In the genomic region with DNA sequence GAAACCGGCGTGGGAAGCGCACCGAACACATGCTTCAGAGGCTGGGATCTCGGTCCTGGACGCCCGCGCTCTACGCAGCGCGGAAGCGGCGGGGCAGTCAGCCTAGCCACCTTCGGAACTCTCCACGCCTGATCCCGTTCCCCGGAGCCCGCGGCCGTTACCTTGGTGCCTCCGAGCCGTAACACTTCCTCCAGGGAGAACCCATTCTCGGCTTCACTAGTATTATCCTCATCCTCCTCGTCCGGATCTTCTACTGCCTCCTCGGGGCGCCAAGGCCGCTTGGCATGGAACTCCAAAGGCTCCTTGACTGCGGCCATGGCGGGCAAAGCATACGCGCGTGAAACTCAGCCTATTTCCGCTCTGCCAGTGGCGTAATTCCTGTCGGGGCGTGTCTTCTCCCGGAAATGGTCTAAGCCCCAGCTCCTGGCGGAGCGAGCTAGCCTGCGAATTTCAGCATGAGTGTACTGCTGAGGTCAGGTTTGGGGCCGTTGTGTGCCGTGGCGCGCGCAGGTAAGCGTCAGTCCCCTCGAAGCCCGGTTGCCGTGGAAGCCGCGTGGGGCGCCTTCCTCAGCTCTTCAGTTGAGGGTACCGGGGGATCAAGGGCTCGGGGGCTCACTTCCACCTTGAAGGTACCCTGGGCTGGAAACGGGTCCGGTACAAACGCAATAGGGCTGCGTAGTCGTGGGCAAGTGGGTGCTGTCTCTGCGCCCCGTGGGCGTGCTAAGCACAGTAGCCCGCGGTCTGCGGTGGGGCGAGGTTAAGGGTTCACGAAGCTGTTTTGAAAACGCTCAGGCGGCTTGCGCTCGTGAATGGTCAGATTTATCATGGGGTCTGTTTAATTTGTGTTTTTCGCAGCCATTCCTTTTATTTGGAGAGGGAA, we compare ENCODE assay signal across 1 cellular context.
TF ChIP-seq lines count a peak whose summit lies in the region.

A gene with protein sequence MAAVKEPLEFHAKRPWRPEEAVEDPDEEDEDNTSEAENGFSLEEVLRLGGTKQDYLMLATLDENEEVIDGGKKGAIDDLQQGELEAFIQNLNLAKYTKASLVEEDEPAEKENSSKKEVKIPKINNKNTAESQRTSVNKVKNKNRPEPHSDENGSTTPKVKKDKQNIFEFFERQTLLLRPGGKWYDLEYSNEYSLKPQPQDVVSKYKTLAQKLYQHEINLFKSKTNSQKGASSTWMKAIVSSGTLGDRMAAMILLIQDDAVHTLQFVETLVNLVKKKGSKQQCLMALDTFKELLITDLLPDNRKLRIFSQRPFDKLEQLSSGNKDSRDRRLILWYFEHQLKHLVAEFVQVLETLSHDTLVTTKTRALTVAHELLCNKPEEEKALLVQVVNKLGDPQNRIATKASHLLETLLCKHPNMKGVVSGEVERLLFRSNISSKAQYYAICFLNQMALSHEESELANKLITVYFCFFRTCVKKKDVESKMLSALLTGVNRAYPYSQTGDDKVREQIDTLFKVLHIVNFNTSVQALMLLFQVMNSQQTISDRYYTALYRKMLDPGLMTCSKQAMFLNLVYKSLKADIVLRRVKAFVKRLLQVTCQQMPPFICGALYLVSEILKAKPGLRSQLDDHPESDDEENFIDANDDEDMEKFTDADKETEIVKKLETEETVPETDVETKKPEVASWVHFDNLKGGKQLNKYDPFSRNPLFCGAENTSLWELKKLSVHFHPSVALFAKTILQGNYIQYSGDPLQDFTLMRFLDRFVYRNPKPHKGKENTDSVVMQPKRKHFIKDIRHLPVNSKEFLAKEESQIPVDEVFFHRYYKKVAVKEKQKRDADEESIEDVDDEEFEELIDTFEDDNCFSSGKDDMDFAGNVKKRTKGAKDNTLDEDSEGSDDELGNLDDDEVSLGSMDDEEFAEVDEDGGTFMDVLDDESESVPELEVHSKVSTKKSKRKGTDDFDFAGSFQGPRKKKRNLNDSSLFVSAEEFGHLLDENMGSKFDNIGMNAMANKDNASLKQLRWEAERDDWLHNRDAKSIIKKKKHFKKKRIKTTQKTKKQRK (minus strand): TSS at position 346 of the 880 bp plus-strand sequence. CDS start 29 bp downstream, at position 317.
A gene with protein sequence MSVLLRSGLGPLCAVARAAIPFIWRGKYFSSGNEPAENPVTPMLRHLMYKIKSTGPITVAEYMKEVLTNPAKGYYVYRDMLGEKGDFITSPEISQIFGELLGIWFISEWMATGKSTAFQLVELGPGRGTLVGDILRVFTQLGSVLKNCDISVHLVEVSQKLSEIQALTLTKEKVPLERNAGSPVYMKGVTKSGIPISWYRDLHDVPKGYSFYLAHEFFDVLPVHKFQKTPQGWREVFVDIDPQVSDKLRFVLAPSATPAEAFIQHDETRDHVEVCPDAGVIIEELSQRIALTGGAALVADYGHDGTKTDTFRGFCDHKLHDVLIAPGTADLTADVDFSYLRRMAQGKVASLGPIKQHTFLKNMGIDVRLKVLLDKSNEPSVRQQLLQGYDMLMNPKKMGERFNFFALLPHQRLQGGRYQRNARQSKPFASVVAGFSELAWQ (plus strand): TSS at position 408 of the 880 bp plus-strand sequence. CDS start 48 bp downstream, at position 456.

TF ChIP-seq in HEK293, 187 proteins besides CTCF, POLR2A, EP300 and RAD21 (continued from another document and continues in another):
- TF ChIP-seq ZNF555 (tag by site-specific recombination; conservative IDR thresholded peaks at IDR 0.05) (no peak), SP7 (tag by site-specific recombination; IDR thresholded peaks at IDR 0.05) (peak; percentile 65; the same call in 1 of the 2 replicates), ZNF10 (tag by site-specific recombination; IDR thresholded peaks at IDR 0.05) (no peak), ZBTB21 (tag by site-specific recombination; IDR thresholded peaks at IDR 0.05) (peak; percentile 95), ZNF600 (tag by site-specific recombination; IDR thresholded peaks at IDR 0.05) (peak; percentile 57), SP2 (tag by site-specific recombination; IDR thresholded peaks at IDR 0.05) (peak; percentile 69), ZNF837 (tag by site-specific recombination; IDR thresholded peaks at IDR 0.05) (no peak), ZNF16 (tag by site-specific recombination; IDR thresholded peaks at IDR 0.05; ENCODE audit: low read depth) (no peak), ZNF660 (tag by site-specific recombination; IDR thresholded peaks at IDR 0.05) (no peak), ZNF558 (tag by site-specific recombination; IDR thresholded peaks at IDR 0.05) (no peak), OVOL3 (tag by site-specific recombination; IDR thresholded peaks at IDR 0.05) (no peak), ZNF433 (tag by site-specific recombination; IDR thresholded peaks at IDR 0.05; ENCODE audit: low read depth) (no peak), ZNF223 (tag by site-specific recombination; IDR thresholded peaks at IDR 0.05) (no peak), ZXDB (tag by site-specific recombination; IDR thresholded peaks at IDR 0.05) (peak; percentile 71), GLIS2 (tag by site-specific recombination; IDR thresholded peaks at IDR 0.05) (no peak), KLF9 (tag by site-specific recombination; IDR thresholded peaks at IDR 0.05; ENCODE audit: low read depth) (0 out of 2 replicates have a peak, but pooled peaks have one; percentile 39), ZNF350 (tag by site-specific recombination; IDR thresholded peaks at IDR 0.05) (no peak), ZEB2 (tag by site-specific recombination; IDR thresholded peaks at IDR 0.05) (0 out of 2 replicates have a peak, but pooled peaks have one; percentile 27), ZNF335 (tag by site-specific recombination; conservative IDR thresholded peaks at IDR 0.05) (peak; percentile 74), HOXC10 (CRISPR knock-in tag; IDR thresholded peaks at IDR 0.05) (no peak), ZBTB8A (tag by site-specific recombination; IDR thresholded peaks at IDR 0.05) (peak; percentile 56), KLF1 (tag by site-specific recombination; IDR thresholded peaks at IDR 0.05) (no peak), ZFHX2 (tag by site-specific recombination; conservative IDR thresholded peaks at IDR 0.05) (peak; percentile 86), ZNF37A (tag by site-specific recombination; IDR thresholded peaks at IDR 0.05) (no peak), KLF8 (tag by site-specific recombination; IDR thresholded peaks at IDR 0.05) (peak; percentile 10; the same call in 1 of the 2 replicates), KLF10 (tag by site-specific recombination; IDR thresholded peaks at IDR 0.05) (no peak), ZNF623 (tag by site-specific recombination; IDR thresholded peaks at IDR 0.05) (no peak), ZBTB1 (tag by site-specific recombination; IDR thresholded peaks at IDR 0.05) (no peak), ZSCAN30 (tag by site-specific recombination; IDR thresholded peaks at IDR 0.05) (0 out of 2 replicates have a peak, but pooled peaks have one; percentile 35), ZNF501 (tag by site-specific recombination; IDR thresholded peaks at IDR 0.05) (peak; percentile 92), ZBTB17 (tag by site-specific recombination; IDR thresholded peaks at IDR 0.05) (peak; percentile 65), BCL11B (tag by site-specific recombination; IDR thresholded peaks at IDR 0.05; ENCODE audit: low read depth) (no peak), ZNF19 (tag by site-specific recombination; IDR thresholded peaks at IDR 0.05; ENCODE audit: low read depth) (no peak), KLF16 (tag by site-specific recombination; IDR thresholded peaks at IDR 0.05) (0 out of 2 replicates have a peak, but pooled peaks have one; percentile 7), ZNF292 (tag by site-specific recombination; IDR thresholded peaks at IDR 0.05; ENCODE audit: borderline replicate concordance, low read depth) (no peak), ZNF654 (tag by site-specific recombination; IDR thresholded peaks at IDR 0.05; ENCODE audit: low read depth) (no peak), ZNF48 (tag by site-specific recombination; IDR thresholded peaks at IDR 0.05) (no peak), ZBTB48 (tag by site-specific recombination; IDR thresholded peaks at IDR 0.05) (no peak; the same call in 1 of the 2 replicates)
- TF ChIP-seq, protein P1, sequence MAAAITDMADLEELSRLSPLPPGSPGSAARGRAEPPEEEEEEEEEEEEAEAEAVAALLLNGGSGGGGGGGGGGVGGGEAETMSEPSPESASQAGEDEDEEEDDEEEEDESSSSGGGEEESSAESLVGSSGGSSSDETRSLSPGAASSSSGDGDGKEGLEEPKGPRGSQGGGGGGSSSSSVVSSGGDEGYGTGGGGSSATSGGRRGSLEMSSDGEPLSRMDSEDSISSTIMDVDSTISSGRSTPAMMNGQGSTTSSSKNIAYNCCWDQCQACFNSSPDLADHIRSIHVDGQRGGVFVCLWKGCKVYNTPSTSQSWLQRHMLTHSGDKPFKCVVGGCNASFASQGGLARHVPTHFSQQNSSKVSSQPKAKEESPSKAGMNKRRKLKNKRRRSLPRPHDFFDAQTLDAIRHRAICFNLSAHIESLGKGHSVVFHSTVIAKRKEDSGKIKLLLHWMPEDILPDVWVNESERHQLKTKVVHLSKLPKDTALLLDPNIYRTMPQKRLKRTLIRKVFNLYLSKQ (tag by site-specific recombination; IDR thresholded peaks at IDR 0.05; ENCODE audit: borderline replicate concordance), result no peak
- TF ChIP-seq, protein P2, sequence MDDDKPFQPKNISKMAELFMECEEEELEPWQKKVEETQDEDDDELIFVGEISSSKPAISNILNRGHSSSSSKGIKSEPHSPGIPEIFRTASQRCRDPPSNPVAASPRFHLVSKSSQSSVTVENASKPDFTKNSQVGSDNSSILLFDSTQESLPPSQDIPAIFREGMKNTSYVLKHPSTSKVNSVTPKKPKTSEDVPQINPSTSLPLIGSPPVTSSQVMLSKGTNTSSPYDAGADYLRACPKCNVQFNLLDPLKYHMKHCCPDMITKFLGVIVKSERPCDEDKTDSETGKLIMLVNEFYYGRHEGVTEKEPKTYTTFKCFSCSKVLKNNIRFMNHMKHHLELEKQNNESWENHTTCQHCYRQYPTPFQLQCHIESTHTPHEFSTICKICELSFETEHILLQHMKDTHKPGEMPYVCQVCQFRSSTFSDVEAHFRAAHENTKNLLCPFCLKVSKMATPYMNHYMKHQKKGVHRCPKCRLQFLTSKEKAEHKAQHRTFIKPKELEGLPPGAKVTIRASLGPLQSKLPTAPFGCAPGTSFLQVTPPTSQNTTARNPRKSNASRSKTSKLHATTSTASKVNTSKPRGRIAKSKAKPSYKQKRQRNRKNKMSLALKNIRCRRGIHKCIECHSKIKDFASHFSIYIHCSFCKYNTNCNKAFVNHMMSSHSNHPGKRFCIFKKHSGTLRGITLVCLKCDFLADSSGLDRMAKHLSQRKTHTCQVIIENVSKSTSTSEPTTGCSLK (tag by site-specific recombination; IDR thresholded peaks at IDR 0.05), result no peak
- TF ChIP-seq, protein P3, sequence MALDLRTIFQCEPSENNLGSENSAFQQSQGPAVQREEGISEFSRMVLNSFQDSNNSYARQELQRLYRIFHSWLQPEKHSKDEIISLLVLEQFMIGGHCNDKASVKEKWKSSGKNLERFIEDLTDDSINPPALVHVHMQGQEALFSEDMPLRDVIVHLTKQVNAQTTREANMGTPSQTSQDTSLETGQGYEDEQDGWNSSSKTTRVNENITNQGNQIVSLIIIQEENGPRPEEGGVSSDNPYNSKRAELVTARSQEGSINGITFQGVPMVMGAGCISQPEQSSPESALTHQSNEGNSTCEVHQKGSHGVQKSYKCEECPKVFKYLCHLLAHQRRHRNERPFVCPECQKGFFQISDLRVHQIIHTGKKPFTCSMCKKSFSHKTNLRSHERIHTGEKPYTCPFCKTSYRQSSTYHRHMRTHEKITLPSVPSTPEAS (tag by site-specific recombination; IDR thresholded peaks at IDR 0.05), result no peak; the same call in 1 of the 2 replicates
- TF ChIP-seq, protein P4, sequence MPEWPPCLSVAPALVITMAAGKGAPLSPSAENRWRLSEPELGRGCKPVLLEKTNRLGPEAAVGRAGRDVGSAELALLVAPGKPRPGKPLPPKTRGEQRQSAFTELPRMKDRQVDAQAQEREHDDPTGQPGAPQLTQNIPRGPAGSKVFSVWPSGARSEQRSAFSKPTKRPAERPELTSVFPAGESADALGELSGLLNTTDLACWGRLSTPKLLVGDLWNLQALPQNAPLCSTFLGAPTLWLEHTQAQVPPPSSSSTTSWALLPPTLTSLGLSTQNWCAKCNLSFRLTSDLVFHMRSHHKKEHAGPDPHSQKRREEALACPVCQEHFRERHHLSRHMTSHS (tag by site-specific recombination; IDR thresholded peaks at IDR 0.05), result no peak
- TF ChIP-seq, protein P5, sequence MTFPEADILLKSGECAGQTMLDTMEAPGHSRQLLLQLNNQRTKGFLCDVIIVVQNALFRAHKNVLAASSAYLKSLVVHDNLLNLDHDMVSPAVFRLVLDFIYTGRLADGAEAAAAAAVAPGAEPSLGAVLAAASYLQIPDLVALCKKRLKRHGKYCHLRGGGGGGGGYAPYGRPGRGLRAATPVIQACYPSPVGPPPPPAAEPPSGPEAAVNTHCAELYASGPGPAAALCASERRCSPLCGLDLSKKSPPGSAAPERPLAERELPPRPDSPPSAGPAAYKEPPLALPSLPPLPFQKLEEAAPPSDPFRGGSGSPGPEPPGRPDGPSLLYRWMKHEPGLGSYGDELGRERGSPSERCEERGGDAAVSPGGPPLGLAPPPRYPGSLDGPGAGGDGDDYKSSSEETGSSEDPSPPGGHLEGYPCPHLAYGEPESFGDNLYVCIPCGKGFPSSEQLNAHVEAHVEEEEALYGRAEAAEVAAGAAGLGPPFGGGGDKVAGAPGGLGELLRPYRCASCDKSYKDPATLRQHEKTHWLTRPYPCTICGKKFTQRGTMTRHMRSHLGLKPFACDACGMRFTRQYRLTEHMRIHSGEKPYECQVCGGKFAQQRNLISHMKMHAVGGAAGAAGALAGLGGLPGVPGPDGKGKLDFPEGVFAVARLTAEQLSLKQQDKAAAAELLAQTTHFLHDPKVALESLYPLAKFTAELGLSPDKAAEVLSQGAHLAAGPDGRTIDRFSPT (tag by site-specific recombination; IDR thresholded peaks at IDR 0.05), result peak; percentile 52; the same call in 1 of the 2 replicates
- TF ChIP-seq, protein P6, sequence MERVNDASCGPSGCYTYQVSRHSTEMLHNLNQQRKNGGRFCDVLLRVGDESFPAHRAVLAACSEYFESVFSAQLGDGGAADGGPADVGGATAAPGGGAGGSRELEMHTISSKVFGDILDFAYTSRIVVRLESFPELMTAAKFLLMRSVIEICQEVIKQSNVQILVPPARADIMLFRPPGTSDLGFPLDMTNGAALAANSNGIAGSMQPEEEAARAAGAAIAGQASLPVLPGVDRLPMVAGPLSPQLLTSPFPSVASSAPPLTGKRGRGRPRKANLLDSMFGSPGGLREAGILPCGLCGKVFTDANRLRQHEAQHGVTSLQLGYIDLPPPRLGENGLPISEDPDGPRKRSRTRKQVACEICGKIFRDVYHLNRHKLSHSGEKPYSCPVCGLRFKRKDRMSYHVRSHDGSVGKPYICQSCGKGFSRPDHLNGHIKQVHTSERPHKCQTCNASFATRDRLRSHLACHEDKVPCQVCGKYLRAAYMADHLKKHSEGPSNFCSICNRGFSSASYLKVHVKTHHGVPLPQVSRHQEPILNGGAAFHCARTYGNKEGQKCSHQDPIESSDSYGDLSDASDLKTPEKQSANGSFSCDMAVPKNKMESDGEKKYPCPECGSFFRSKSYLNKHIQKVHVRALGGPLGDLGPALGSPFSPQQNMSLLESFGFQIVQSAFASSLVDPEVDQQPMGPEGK (tag by site-specific recombination; IDR thresholded peaks at IDR 0.05), result no peak
- TF ChIP-seq, protein P7, sequence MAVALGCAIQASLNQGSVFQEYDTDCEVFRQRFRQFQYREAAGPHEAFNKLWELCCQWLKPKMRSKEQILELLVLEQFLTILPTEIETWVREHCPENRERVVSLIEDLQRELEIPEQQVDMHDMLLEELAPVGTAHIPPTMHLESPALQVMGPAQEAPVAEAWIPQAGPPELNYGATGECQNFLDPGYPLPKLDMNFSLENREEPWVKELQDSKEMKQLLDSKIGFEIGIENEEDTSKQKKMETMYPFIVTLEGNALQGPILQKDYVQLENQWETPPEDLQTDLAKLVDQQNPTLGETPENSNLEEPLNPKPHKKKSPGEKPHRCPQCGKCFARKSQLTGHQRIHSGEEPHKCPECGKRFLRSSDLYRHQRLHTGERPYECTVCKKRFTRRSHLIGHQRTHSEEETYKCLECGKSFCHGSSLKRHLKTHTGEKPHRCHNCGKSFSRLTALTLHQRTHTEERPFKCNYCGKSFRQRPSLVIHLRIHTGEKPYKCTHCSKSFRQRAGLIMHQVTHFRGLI (tag by site-specific recombination; IDR thresholded peaks at IDR 0.05), result no peak
